Comparison of ENCODE assay signal across 8 cellular contexts in the genomic region with DNA sequence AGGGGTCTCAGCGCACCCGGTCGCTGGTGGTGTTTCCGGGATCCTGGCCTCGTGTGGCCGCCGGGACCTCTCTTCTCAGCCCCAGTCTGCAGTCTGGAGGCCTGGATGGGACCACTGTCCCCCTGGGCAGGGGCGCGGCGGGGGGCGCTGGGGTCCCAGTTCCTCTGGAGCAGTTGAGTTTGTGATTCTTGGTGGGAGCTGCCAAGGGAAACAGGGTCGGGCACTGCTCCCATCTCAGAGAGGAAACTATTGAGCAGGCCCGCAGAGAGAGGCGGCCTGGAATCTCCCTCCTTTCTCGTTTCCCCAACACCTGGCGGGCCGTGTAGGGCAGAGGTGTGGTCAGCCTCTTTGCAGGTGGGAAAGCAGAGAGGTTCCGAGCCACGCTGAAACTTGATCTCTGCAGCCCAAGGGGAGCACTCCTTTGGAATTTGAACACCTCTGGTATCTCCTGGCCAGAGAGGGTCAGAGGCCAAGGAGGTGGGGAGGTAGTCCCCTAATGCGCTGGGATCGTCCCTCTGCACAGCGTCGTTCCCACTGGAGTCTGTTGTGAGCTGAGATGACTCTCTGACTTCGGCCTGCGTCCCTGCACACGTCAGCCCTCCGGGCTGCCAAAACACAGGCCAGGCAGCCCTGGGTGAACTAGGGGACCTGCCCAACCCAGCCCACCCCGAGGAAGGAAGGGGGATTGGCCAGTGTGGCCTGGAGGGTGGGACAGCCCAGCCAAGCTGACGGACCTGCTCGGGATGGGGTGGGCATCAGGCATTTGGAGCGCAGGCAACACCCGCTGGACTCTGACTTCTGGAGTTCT. TPM values are rescaled to one million over a fixed set of nuclear protein-coding genes. Genes with fewer than 3 reads are reported as not detected.
A peak's percentile ranks its signal among the peaks of the same experiment; 100 is the strongest.
DNase-seq lines count a peak whose midpoint lies in the region; ATAC-seq, FAIRE-seq and TF ChIP-seq lines count a peak whose summit lies in the region.

No MANE protein-coding gene starts in this region.

- H3K4me1 ChIP-seq in right atrium auricular region, result peaks cover 0 to 75% of the 10 kb centered on the region in 2 donors
- H3K4me1 ChIP-seq in rectal smooth muscle tissue (ENCODE audit: control insufficient read depth, insufficient read depth, low read length), result peaks cover 25% of the 10 kb centered on the region

- no peak for TF ChIP-seq POLR2A in GM12891 (IDR thresholded peaks at IDR 0.05; ENCODE audit: low read depth, low read length)

- H3K9ac ChIP-seq in rectal smooth muscle tissue (ENCODE audit: low read length), result peak overlapping the region; percentile 24

- no peak for ATAC-seq in GM18858 (IDR thresholded peaks at IDR 0.05; ENCODE audit: unreplicated experiment)

- H3K27ac ChIP-seq in HL-60 (replicated peaks) (no peak overlapping the region), right atrium auricular region (peak overlapping the region; percentile 94 to 96), rectal smooth muscle tissue (ENCODE audit: low read depth, low read length) (peak overlapping the region; percentile 69)

- no peaks in the 10 kb centered on the region for H3K9me3 Mint-ChIP-seq in activated naive CD8-positive, alpha-beta T cell (ENCODE audit: low read depth)

- TF ChIP-seq CTCF in HL-60 (IDR thresholded peaks at IDR 0.05; ENCODE audit: insufficient read depth, low read length), result no peak
- no peak for TF ChIP-seq CTCF in right atrium auricular region (IDR thresholded peaks at IDR 0.05)

- H3K4me3 Mint-ChIP-seq in activated naive CD8-positive, alpha-beta T cell, result peak overlapping the region; percentile 91

- H3K36me3 ChIP-seq in right atrium auricular region, result peaks cover 4% of the 10 kb centered on the region
- no peaks in the 10 kb centered on the region for H3K36me3 ChIP-seq in rectal smooth muscle tissue (ENCODE audit: control insufficient read depth, insufficient read depth, low read length)

- H3K4me3 ChIP-seq in HL-60 (replicated peaks; ENCODE audit: insufficient read depth, low read length) (peak overlapping the region; percentile 52), right atrium auricular region (peak overlapping the region; percentile 87 to 89), rectal smooth muscle tissue (ENCODE audit: low read length) (peak overlapping the region; percentile 84)

- no peaks in the 10 kb centered on the region for H3K9me3 ChIP-seq in right atrium auricular region

- no peak for DNase-seq in GM12891 (ENCODE audit: insufficient read length, low spot score)
- DNase-seq in HL-60 (ENCODE audit: low read depth in 1 of 2, low spot score in 1 of 2), result no peak
- DNase-seq in right atrium auricular region (ENCODE audit: low spot score), result peak; percentile 83
- no peak for DNase-seq in COR-L47 (lab: John Stamatoyannopoulos, UW)
- DNase-seq in HPDE6-E6E7 (ENCODE audit: extremely low spot score), result no peak

- peak; percentile 76 for FAIRE-seq in GM12891 (lab: Jason Lieb, UNC)

- peaks cover 76% of the 10 kb centered on the region for H3K4me1 Mint-ChIP-seq in activated naive CD8-positive, alpha-beta T cell (ENCODE audit: low read depth)

- H3K27me3 ChIP-seq in HL-60 (ENCODE audit: insufficient read depth, poor library complexity, severe bottlenecking) (peaks cover 3% of the 10 kb centered on the region), right atrium auricular region (no peaks in the 10 kb centered on the region), rectal smooth muscle tissue (ENCODE audit: control insufficient read depth, insufficient read depth, low read length) (no peaks in the 10 kb centered on the region)

- H3K27me3 Mint-ChIP-seq in activated naive CD8-positive, alpha-beta T cell, result no peaks in the 10 kb centered on the region

- H3K36me3 Mint-ChIP-seq in activated naive CD8-positive, alpha-beta T cell, result peaks cover 5% of the 10 kb centered on the region

- H3K27ac Mint-ChIP-seq in activated naive CD8-positive, alpha-beta T cell, result peak overlapping the region; percentile 76

TF ChIP-seq in GM12891, 5 proteins besides CTCF, POLR2A, EP300 and RAD21:
- no peak for TF ChIP-seq POLR2AphosphoS5 (IDR thresholded peaks at IDR 0.05; ENCODE audit: low read depth, low read length)
- TF ChIP-seq SPI1 (IDR thresholded peaks at IDR 0.05; ENCODE audit: low read depth, low read length), result no peak
- TF ChIP-seq POU2F2 (IDR thresholded peaks at IDR 0.05; ENCODE audit: low read depth, low read length), result no peak
- TF ChIP-seq TAF1 (IDR thresholded peaks at IDR 0.05; ENCODE audit: low read depth, low read length), result no peak
- no peak for TF ChIP-seq PAX5 (IDR thresholded peaks at IDR 0.05; ENCODE audit: insufficient read depth, low read length, severe bottlenecking)

RNA-seq across cellular contexts. Expression of a gene that starts 0.8 kb away (rescaled TPM):
- polyA plus RNA-seq in GM12891 (2012; ENCODE audit: low read depth, missing spikeins), result 5.1 TPM
- 10 to 100 TPM; 32.4 to 86.3 TPM for total RNA-seq in right atrium auricular region

RNA-seq across cellular contexts. Expression of a gene that starts 49.0 kb away (rescaled TPM):
- 10.3 TPM for polyA plus RNA-seq in GM12891 (2012; ENCODE audit: low read depth, missing spikeins)
- 10 to 100 TPM; 47.9 to 61.4 TPM for total RNA-seq in right atrium auricular region

RNA-seq across cellular contexts. Expression of a gene that starts 59.9 kb away (rescaled TPM):
- 74.4 TPM for polyA plus RNA-seq in GM12891 (2012; ENCODE audit: low read depth, missing spikeins)
- total RNA-seq in right atrium auricular region, result 10 to 100 TPM; 36.3 to 40.8 TPM
